In genomic region chr5:151700816-151701215, GRCh38 we compare ENCODE assay signal across 10 cellular contexts. TPM values are rescaled to one million over a fixed set of nuclear protein-coding genes. Genes with fewer than 3 reads are reported as not detected.
DNase-seq lines count a peak whose midpoint lies in the region; ATAC-seq and FAIRE-seq lines count a peak whose summit lies in the region.
"Had no signal": no experiment of that assay in that cellular context is flagged by ENCODE, and none has a peak within 500 bp of the region (broad histone marks: within the 10 kb centered on the region; RNA-seq: fewer than 3 reads in every experiment).

No MANE protein-coding gene starts in this region.

- ATAC-seq in HG02798 (IDR thresholded peaks at IDR 0.05; ENCODE audit: poor library complexity, unreplicated experiment): peak; percentile 49
- no peak for ATAC-seq in HG03045 (IDR thresholded peaks at IDR 0.05; ENCODE audit: unreplicated experiment)
- ATAC-seq: activated T-cell treated with anti-CD3 and anti-CD28 coated beads, Interleukin-2, amount 50 U/mL, for 72 hours had no signal

- DNase-seq in GM19239 (ENCODE audit: insufficient read length, low spot score) (no peak), RCC 7860 (ENCODE audit: low spot score) (peak; percentile 64), renal cortical epithelial cell (ENCODE audit: low read depth) (peak; percentile 63), anterior cingulate cortex (lab: John Stamatoyannopoulos, UW) (no peak), ecto neural progenitor cell (ENCODE audit: low spot score) (no peak), cerebellar nuclear complex (lab: John Stamatoyannopoulos, UW) (no peak)
- DNase-seq: activated T-cell treated with anti-CD3 and anti-CD28 coated beads, Interleukin-2, amount 50 U/mL, for 72 hours; WERI-Rb-1 had no signal

- FAIRE-seq in GM19239 (lab: Jason Lieb, UNC): peak; percentile 93
- peak; percentile 89 for FAIRE-seq in RCC 7860 (lab: Jason Lieb, UNC)

RNA-seq across cellular contexts. Expression of gene SPARC, which starts 14.1 kb away (rescaled TPM):
- 103 and 242 TPM in 2 replicates for total RNA-seq in renal cortical epithelial cell
- total RNA-seq: activated T-cell treated with anti-CD3 and anti-CD28 coated beads, Interleukin-2, amount 50 U/mL, for 72 hours had no signal

RNA-seq across cellular contexts. Expression of gene ATOX1, which starts 57.6 kb away (rescaled TPM):
- total RNA-seq in renal cortical epithelial cell: 69.1 and 78.5 TPM in 2 replicates

Comparison
In these comparisons a context has a peak if more than half of its experiments do, and no peak if none do; other contexts are left out.
1. DNase-seq: peak in RCC 7860 (single experiment) and renal cortical epithelial cell (single experiment); none in GM19239 (single experiment), anterior cingulate cortex (0 of 58), ecto neural progenitor cell (single experiment) and cerebellar nuclear complex (0 of 2).